Comparison of ENCODE assay signal across 21 cellular contexts in the genomic region with DNA sequence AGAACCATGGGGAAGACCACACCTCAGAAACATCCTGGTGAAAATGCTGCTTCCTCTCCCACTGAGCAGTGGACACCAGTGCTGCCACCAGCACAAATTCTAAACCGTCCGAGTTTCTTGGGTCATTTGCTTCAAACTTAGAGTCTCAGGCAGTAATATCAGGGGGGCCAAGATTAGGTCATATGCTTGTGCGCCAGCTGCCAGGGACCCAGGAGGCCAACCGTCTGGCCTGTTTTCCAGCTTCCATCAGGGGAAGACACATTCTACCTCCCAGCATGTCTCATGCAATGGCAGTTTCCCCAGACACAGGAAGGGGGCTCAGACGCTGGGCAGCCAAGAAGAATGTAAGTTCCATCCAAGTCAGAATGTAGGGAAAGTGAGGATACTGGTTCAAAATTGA. TPM values are rescaled to one million over a fixed set of nuclear protein-coding genes. Genes with fewer than 3 reads are reported as not detected.
A peak's percentile ranks its signal among the peaks of the same experiment; 100 is the strongest.
DNase-seq lines count a peak whose midpoint lies in the region; ATAC-seq and TF ChIP-seq lines count a peak whose summit lies in the region.
"Had no signal": no experiment of that assay in that cellular context is flagged by ENCODE, and none has a peak within 500 bp of the region (broad histone marks: within the 10 kb centered on the region; RNA-seq: fewer than 3 reads in every experiment).

No MANE protein-coding gene starts in this region.

- H3K36me3 ChIP-seq in neural progenitor cell = no peaks in the 10 kb centered on the region
- H3K36me3 ChIP-seq in endodermal cell (ENCODE audit: control insufficient read depth, insufficient read depth, low read length) = no peaks in the 10 kb centered on the region
- H3K36me3 ChIP-seq: BLaER1 treated with 17β-estradiol and CSF1 and Interleukin-3, amounts not matched to agents 10 nM and 100 nM; SJCRH30 had no signal

- H2AFZ ChIP-seq in neural progenitor cell (replicated peaks) = no peak overlapping the region
- H2AFZ ChIP-seq: PC-9 had no signal

- H3K27me3 Mint-ChIP-seq in neural progenitor cell (ENCODE audit: insufficient read depth, low read depth) (peaks cover 2% of the 10 kb centered on the region), endodermal cell (ENCODE audit: insufficient read depth) (peaks cover 2% of the 10 kb centered on the region)
- H3K27me3 Mint-ChIP-seq: CD8-positive, alpha-beta memory T cell had no signal

- H3K27ac Mint-ChIP-seq in neural progenitor cell (peak overlapping the region; percentile 57), endodermal cell (no peak overlapping the region)
- H3K27ac Mint-ChIP-seq: CD8-positive, alpha-beta memory T cell had no signal

- peaks cover 15% of the 10 kb centered on the region for H3K4me1 ChIP-seq in foreskin keratinocyte
- H3K4me1 ChIP-seq in neural progenitor cell = no peaks in the 10 kb centered on the region
- H3K4me1 ChIP-seq in endodermal cell (ENCODE audit: control insufficient read depth, insufficient read depth, low read length) = no peaks in the 10 kb centered on the region

- 91 to 100% methylated on average over 3 to 5 of the region's 5 CpGs for WGBS in endodermal cell (ENCODE audit: insufficient coverage in 1 of 2, insufficient read length in 1 of 2), 2 experiments

- H3K9me3 ChIP-seq in neural progenitor cell (ENCODE audit: low read depth) (no peaks in the 10 kb centered on the region), endodermal cell (ENCODE audit: control insufficient read depth, low read length) (no peaks in the 10 kb centered on the region)
- H3K9me3 ChIP-seq: SJCRH30 had no signal

- H3K4me2 ChIP-seq in neural progenitor cell = no peak overlapping the region

- H4K20me1 ChIP-seq in neural progenitor cell (ENCODE audit: low read depth) = no peaks in the 10 kb centered on the region
- H4K20me1 ChIP-seq: BLaER1 treated with 17β-estradiol and CSF1 and Interleukin-3, amounts not matched to agents 10 nM and 100 nM had no signal

- H3K27ac ChIP-seq in foreskin keratinocyte (peak overlapping the region; percentile 91), neural progenitor cell (no peak overlapping the region), endodermal cell (ENCODE audit: low read depth, low read length) (no peak overlapping the region)
- H3K27ac ChIP-seq: BLaER1 treated with 17β-estradiol and CSF1 and Interleukin-3, amounts not matched to agents 10 nM and 100 nM; HL-60; RWPE1; SJCRH30 had no signal

- no peak overlapping the region for H3K4me3 Mint-ChIP-seq in neural progenitor cell
- H3K4me3 Mint-ChIP-seq in endodermal cell = no peak overlapping the region
- H3K4me3 Mint-ChIP-seq: CD8-positive, alpha-beta memory T cell had no signal

- H3K4me1 Mint-ChIP-seq in neural progenitor cell (no peaks in the 10 kb centered on the region), endodermal cell (no peaks in the 10 kb centered on the region)
- H3K4me1 Mint-ChIP-seq: CD8-positive, alpha-beta memory T cell had no signal

- in situ Hi-C loops in G401 (cut with HindIII; ENCODE audit: low sequenced_read_pairs) = no loop called here

- no peaks in the 10 kb centered on the region for H3F3A ChIP-seq in neural progenitor cell (ENCODE audit: low read depth)

- H3K4me3 ChIP-seq in neural progenitor cell = no peak overlapping the region
- no peak overlapping the region for H3K4me3 ChIP-seq in endodermal cell (ENCODE audit: low read length)
- H3K4me3 ChIP-seq: BLaER1 treated with 17β-estradiol and CSF1 and Interleukin-3, amounts not matched to agents 10 nM and 100 nM; PC-9; SJCRH30 had no signal

- H3K27me3 ChIP-seq in foreskin keratinocyte = no peaks in the 10 kb centered on the region
- H3K27me3 ChIP-seq in neural progenitor cell = no peaks in the 10 kb centered on the region
- H3K27me3 ChIP-seq in endodermal cell (ENCODE audit: control insufficient read depth, insufficient read depth, low read length, poor library complexity, severe bottlenecking) = no peaks in the 10 kb centered on the region
- H3K27me3 ChIP-seq: BLaER1 treated with 17β-estradiol and CSF1 and Interleukin-3, amounts not matched to agents 10 nM and 100 nM; SJCRH30 had no signal

- ATAC-seq in foreskin keratinocyte = no peak
- no peak for ATAC-seq in HG02938 (IDR thresholded peaks at IDR 0.05; ENCODE audit: unreplicated experiment)

- H3K9ac ChIP-seq in neural progenitor cell = no peak overlapping the region
- no peak overlapping the region for H3K9ac ChIP-seq in endodermal cell (ENCODE audit: extremely low read depth, low read length, poor library complexity, severe bottlenecking)
- H3K9ac ChIP-seq: BLaER1 treated with 17β-estradiol and CSF1 and Interleukin-3, amounts not matched to agents 10 nM and 100 nM had no signal

- TF ChIP-seq CTCF in foreskin keratinocyte (conservative IDR thresholded peaks at IDR 0.05) (no peak), neural progenitor cell (IDR thresholded peaks at IDR 0.05) (no peak), endodermal cell (conservative IDR thresholded peaks at IDR 0.05) (no peak)

- no peaks in the 10 kb centered on the region for H3K36me3 Mint-ChIP-seq in neural progenitor cell
- H3K36me3 Mint-ChIP-seq in endodermal cell (ENCODE audit: low read depth) = no peaks in the 10 kb centered on the region

- H3K79me2 ChIP-seq in neural progenitor cell (ENCODE audit: low read depth) = no peaks in the 10 kb centered on the region

- peak; percentile 27 for DNase-seq in CD1c-positive myeloid dendritic cell (ENCODE audit: extremely low spot score)
- DNase-seq in G401 (ENCODE audit: low spot score) = peak; percentile 30
- DNase-seq in foreskin keratinocyte = no peak
- no peak for DNase-seq in neural progenitor cell (ENCODE audit: low spot score)
- no peak for DNase-seq in endodermal cell
- DNase-seq in superior temporal gyrus (ENCODE audit: extremely low spot score) = no peak
- DNase-seq: CD8-positive, alpha-beta memory T cell; GF-D8; H7; Karpas-422; NCI-H1417 treated with DMSO at 0.1 percent for 48 hours; NCI-H187 treated with DMSO at 0.1 percent for 48 hours; NCI-H226; NCI-H524; NCI-H82; PC-9; SJCRH30 had no signal

- H3K9me3 Mint-ChIP-seq in neural progenitor cell = no peaks in the 10 kb centered on the region
- no peaks in the 10 kb centered on the region for H3K9me3 Mint-ChIP-seq in endodermal cell
- H3K9me3 Mint-ChIP-seq: CD8-positive, alpha-beta memory T cell had no signal

RNA-seq across cellular contexts. Expression of gene EED, which starts 59.8 kb away (rescaled TPM):
- total RNA-seq in G401 (2014; rRNA removed; shearing (Covaris generic)) = 25.6 and 29.6 TPM in 2 replicates
- total RNA-seq in foreskin keratinocyte (26.0 and 29.4 TPM in 2 replicates), neural progenitor cell (ENCODE audit: low replicate concordance) (44.2 and 64.9 TPM in 2 replicates), endodermal cell (10 to 100 TPM; 29.2 to 39.2 TPM)
- 19.2 and 22.3 TPM in 2 replicates for polyA plus RNA-seq in foreskin keratinocyte
- 37.4 TPM for polyA plus RNA-seq in endodermal cell (2013, experiment 1 of 2)
- 37.5 TPM for polyA plus RNA-seq in endodermal cell (2013, experiment 2 of 2)

Comparison
In these comparisons a context has a peak if more than half of its experiments do, and no peak if none do; other contexts are left out.
1. DNase-seq: peak in CD1c-positive myeloid dendritic cell (single experiment) and G401 (single experiment); none in foreskin keratinocyte (0 of 2), neural progenitor cell (single experiment), endodermal cell (single experiment) and superior temporal gyrus (single experiment).